In the genomic region with DNA sequence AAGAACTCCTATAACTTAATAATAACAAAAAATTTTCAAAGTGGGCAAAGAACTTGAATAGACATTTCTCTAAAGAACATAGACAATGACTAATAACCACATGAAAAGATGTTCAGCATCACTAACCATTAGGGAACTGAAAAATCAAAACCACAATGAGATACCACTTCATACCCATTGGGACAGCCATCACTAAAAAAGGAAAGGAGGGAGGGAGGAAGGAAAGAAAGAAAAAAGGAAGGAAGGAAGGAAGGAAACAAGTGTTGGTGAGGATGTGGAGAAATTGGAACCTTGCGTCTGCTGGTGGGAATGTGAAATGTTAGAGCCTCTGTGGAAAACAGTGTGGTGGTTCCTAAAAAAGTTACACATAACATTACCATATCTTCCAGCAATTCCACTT, we compare ENCODE assay signal across 22 cellular contexts. TPM values are rescaled to one million over a fixed set of nuclear protein-coding genes. Genes with fewer than 3 reads are reported as not detected.
A peak's percentile ranks its signal among the peaks of the same experiment; 100 is the strongest.
DNase-seq lines count a peak whose midpoint lies in the region; ATAC-seq lines count a peak whose summit lies in the region.
"Had no signal": no experiment of that assay in that cellular context is flagged by ENCODE, and none has a peak within 500 bp of the region (broad histone marks: within the 10 kb centered on the region; RNA-seq: fewer than 3 reads in every experiment).

No MANE protein-coding gene starts in this region.

- DNase-seq in NOMO-1 treated with DMSO at 0.1 percent for 48 hours (lab: John Stamatoyannopoulos, UW; ENCODE audit: unreplicated experiment) (peak; percentile 21), NOMO-1 treated with dmso at 0.1 percent for 144 hours (lab: John Stamatoyannopoulos, UW; ENCODE audit: unreplicated experiment) (no peak), LHCN-M2 (ENCODE audit: low read depth) (peak; percentile 11), MG63 (no peak), NCI-H1694 treated with DMSO at 0.1 percent for 48 hours (lab: John Stamatoyannopoulos, UW) (no peak), NCI-H524 (lab: John Stamatoyannopoulos, UW) (no peak), HAP-1 (ENCODE audit: low spot score in 2 of 2) (no peak)
- DNase-seq: 8988T; amniotic stem cell; CD4-positive, alpha-beta T cell; cerebellar nuclear complex; endodermal cell; Kasumi-1; NCI-H1930; NCI-H510A; stimulated activated CD4-positive, alpha-beta T cell treated with anti-CD3 and anti-CD28 coated beads, Interleukin-2, amount 100 ng/mL, for 48 hours; testis had no signal

- H3K36me3 ChIP-seq in MG63: no peaks in the 10 kb centered on the region
- H3K36me3 ChIP-seq in HAP-1 (replicated peaks): no peaks in the 10 kb centered on the region

- no peak overlapping the region for H3K4me3 ChIP-seq in MG63
- no peak overlapping the region for H3K4me3 ChIP-seq in HAP-1
- H3K4me3 ChIP-seq: testis had no signal

- no peaks in the 10 kb centered on the region for H3K9me3 ChIP-seq in MG63
- no peaks in the 10 kb centered on the region for H3K9me3 ChIP-seq in HAP-1
- H3K9me3 ChIP-seq: testis had no signal

- in situ Hi-C loops in HAP-1 (cut with MboI; ENCODE audit: low sequenced_read_pairs): no loop called here

- no peaks in the 10 kb centered on the region for H3K4me1 ChIP-seq in HAP-1
- H3K4me1 ChIP-seq: testis had no signal

- H3K27me3 ChIP-seq in MG63 (no peaks in the 10 kb centered on the region), HAP-1 (ENCODE audit: low read depth) (no peaks in the 10 kb centered on the region)
- H3K27me3 ChIP-seq: testis had no signal

- ATAC-seq in GM21825 (IDR thresholded peaks at IDR 0.05; ENCODE audit: unreplicated experiment): peak; percentile 83
- ATAC-seq: left lobe of liver had no signal

RNA-seq across cellular contexts. Expression of a gene that starts 55.8 kb away (rescaled TPM):
- not detected in 2 replicates for total RNA-seq in LHCN-M2 (2014; rRNA removed)
- not detected for polyA plus RNA-seq in LHCN-M2 (2012)
- total RNA-seq in MG63 (2014; rRNA removed; shearing (Covaris generic); ENCODE audit: low replicate concordance): not detected in 2 replicates
- total RNA-seq: CD4-positive, alpha-beta T cell; endodermal cell; fibroblast of villous mesenchyme; H4; left lobe of liver; omental fat pad had no signal

Comparison
In these comparisons a context has a peak if more than half of its experiments do, and no peak if none do; other contexts are left out.
1. DNase-seq: peak in NOMO-1 treated with DMSO at 0.1 percent for 48 hours (single experiment) and LHCN-M2 (single experiment); none in NOMO-1 treated with dmso at 0.1 percent for 144 hours (single experiment), MG63 (single experiment), NCI-H1694 treated with DMSO at 0.1 percent for 48 hours (single experiment), NCI-H524 (0 of 2) and HAP-1 (0 of 2).